Comparison of ENCODE assay signal across 9 cellular contexts in the genomic region with DNA sequence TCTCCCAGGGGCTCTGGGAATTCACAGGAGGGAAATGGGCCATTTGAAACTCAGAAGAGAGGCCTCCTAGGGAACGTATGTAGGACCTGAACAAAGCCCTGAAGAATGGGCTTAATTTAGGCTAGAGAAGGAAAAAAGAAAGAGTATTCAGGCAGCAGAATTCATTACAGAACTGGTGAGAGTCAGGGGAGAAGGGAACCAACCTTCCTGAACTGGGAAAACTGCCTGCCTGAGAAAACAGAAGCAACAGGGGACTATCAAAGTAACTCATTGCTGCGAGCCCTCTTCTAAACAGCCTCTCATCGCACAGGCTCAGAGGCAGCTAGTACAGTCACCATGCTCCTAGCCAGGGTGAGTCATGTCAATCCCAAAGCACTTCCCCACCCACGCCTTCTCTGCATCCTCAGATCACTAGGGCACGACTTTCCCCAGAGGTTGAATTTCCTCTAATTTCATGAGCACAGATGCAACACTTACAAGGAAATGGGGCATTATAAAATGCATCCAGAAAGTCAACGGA.
DNase-seq lines count a peak whose midpoint lies in the region; ATAC-seq and TF ChIP-seq lines count a peak whose summit lies in the region.
"Had no signal": no experiment of that assay in that cellular context is flagged by ENCODE, and none has a peak within 500 bp of the region (broad histone marks: within the 10 kb centered on the region; RNA-seq: fewer than 3 reads in every experiment).

No MANE protein-coding gene starts in this region.

- no peak overlapping the region for H3K27ac Mint-ChIP-seq in CD4-positive, alpha-beta T cell

- H3K36me3 Mint-ChIP-seq in CD4-positive, alpha-beta T cell (ENCODE audit: low read depth): no peaks in the 10 kb centered on the region

- H3K4me3 Mint-ChIP-seq in CD4-positive, alpha-beta T cell: no peak overlapping the region
- H3K4me3 Mint-ChIP-seq: central memory CD8-positive, alpha-beta T cell had no signal

- H3K9me3 Mint-ChIP-seq in CD4-positive, alpha-beta T cell: no peaks in the 10 kb centered on the region
- H3K9me3 Mint-ChIP-seq: central memory CD8-positive, alpha-beta T cell had no signal

- no peaks in the 10 kb centered on the region for H3K36me3 ChIP-seq in psoas muscle (ENCODE audit: insufficient read depth in 1 of 2, low read depth in 1 of 2)

- H3K4me3 ChIP-seq in psoas muscle: no peak overlapping the region

- no peaks in the 10 kb centered on the region for H3K27me3 Mint-ChIP-seq in CD4-positive, alpha-beta T cell

- 10 to 29% (median 13%) methylated on average over 6 of the region's 6 CpGs for WGBS in psoas muscle, 3 donors

- H3K27ac ChIP-seq in psoas muscle: peak overlapping the region; percentile 50
- no peak overlapping the region for H3K27ac ChIP-seq in CD4-positive, alpha-beta T cell (ENCODE audit: low read depth, low read length)

- CTCF ChIA-PET in CD4-positive, alpha-beta T cell (lab: Charles Lee): no interaction called here

- no peaks in the 10 kb centered on the region for H3K4me1 ChIP-seq in psoas muscle

- POLR2A ChIA-PET in CD4-positive, alpha-beta T cell (lab: Charles Lee): no interaction called here

- no peak for TF ChIP-seq CTCF in psoas muscle (IDR thresholded peaks at IDR 0.05)
- TF ChIP-seq CTCF in CD4-positive, alpha-beta T cell (IDR thresholded peaks at IDR 0.05): no peak

- no peaks in the 10 kb centered on the region for H3K9me3 ChIP-seq in psoas muscle
- H3K9me3 ChIP-seq in CD4-positive, alpha-beta T cell (ENCODE audit: control insufficient read depth, low read length): no peaks in the 10 kb centered on the region

- intact Hi-C loops in psoas muscle (cut with DNase I): no loop called here
- intact Hi-C loops in CD4-positive, alpha-beta T cell (cut with DNase I, micrococcal nuclease): no loop called here

- ATAC-seq in HG03280 (IDR thresholded peaks at IDR 0.05; ENCODE audit: unreplicated experiment) (peak; percentile 41), psoas muscle (peak; percentile 46 to 84 (median 76))
- ATAC-seq in CD4-positive, alpha-beta T cell (ENCODE audit: poor library complexity): no peak

- H3K27me3 ChIP-seq in psoas muscle (ENCODE audit: insufficient read depth in 3 of 3, low read length in 2 of 3): no peaks in the 10 kb centered on the region
- no peaks in the 10 kb centered on the region for H3K27me3 ChIP-seq in CD4-positive, alpha-beta T cell (ENCODE audit: control insufficient read depth, insufficient read depth, low read length)

- no peaks in the 10 kb centered on the region for H3K4me1 Mint-ChIP-seq in CD4-positive, alpha-beta T cell (ENCODE audit: low read depth)

- peak; percentile 8 for DNase-seq in stimulated activated CD8-positive, alpha-beta memory T cell treated with anti-CD3 and anti-CD28 coated beads, Interleukin-12 subunit alpha, Interleukin-12 subunit beta, amount 100 ng/mL, for 4 hours (ENCODE audit: low read depth)
- no peak for DNase-seq in stimulated activated CD8-positive, alpha-beta memory T cell treated with anti-CD3 and anti-CD28 coated beads, Interleukin-4, amount 100 ng/mL, for 48 hours
- peak; percentile 18 to 38 for DNase-seq in SW 1271 (lab: John Stamatoyannopoulos, UW)
- peak; percentile 93 for DNase-seq in fibroblast of the conjunctiva (ENCODE audit: low read depth)
- peak; percentile 57 to 69 for DNase-seq in psoas muscle
- DNase-seq in ecto neural progenitor cell (ENCODE audit: low spot score): no peak
- DNase-seq in CD4-positive, alpha-beta T cell: no peak

Comparison
In these comparisons a context has a peak if more than half of its experiments do, and no peak if none do; other contexts are left out.
1. DNase-seq: peak in stimulated activated CD8-positive, alpha-beta memory T cell treated with anti-CD3 and anti-CD28 coated beads, Interleukin-12 subunit alpha, Interleukin-12 subunit beta, amount 100 ng/mL, for 4 hours (single experiment), SW 1271 (2 of 2), fibroblast of the conjunctiva (single experiment) and psoas muscle (2 of 2); none in stimulated activated CD8-positive, alpha-beta memory T cell treated with anti-CD3 and anti-CD28 coated beads, Interleukin-4, amount 100 ng/mL, for 48 hours (single experiment), ecto neural progenitor cell (single experiment) and CD4-positive, alpha-beta T cell (0 of 10).